ENCODE assay signal across 10 cellular contexts in genomic region chr14:22650960-22651521, GRCh38. TPM values are rescaled to one million over a fixed set of nuclear protein-coding genes. Genes with fewer than 3 reads are reported as not detected.
DNase-seq lines count a peak whose midpoint lies in the region; ATAC-seq, FAIRE-seq and TF ChIP-seq lines count a peak whose summit lies in the region.
"Had no signal": no experiment of that assay in that cellular context is flagged by ENCODE, and none has a peak within 500 bp of the region (broad histone marks: within the 10 kb centered on the region; RNA-seq: fewer than 3 reads in every experiment).

No MANE protein-coding gene starts in this region.

- no peak overlapping the region for H2AFZ ChIP-seq in MM.1S (ENCODE audit: low read length)

- DNase-seq in MM.1S (peak; percentile 23), coronary artery (ENCODE audit: low spot score) (peak; percentile 8), anterior cingulate cortex (lab: John Stamatoyannopoulos, UW) (no peak), pancreas (no peak), NCI-H69 (lab: John Stamatoyannopoulos, UW) (no peak)
- DNase-seq: Calu3 had no signal

- H3K36me3 ChIP-seq in BLaER1 treated with 17β-estradiol and CSF1 and Interleukin-3, amounts not matched to agents 10 nM and 100 nM, result no peaks in the 10 kb centered on the region
- H3K36me3 ChIP-seq in MM.1S (replicated peaks; ENCODE audit: insufficient read depth, low read length), result no peaks in the 10 kb centered on the region
- no peaks in the 10 kb centered on the region for H3K36me3 ChIP-seq in pancreas
- H3K36me3 ChIP-seq: neutrophil had no signal

- FAIRE-seq in pancreas (lab: Jason Lieb, UNC), result no peak

- H3K27ac ChIP-seq in BLaER1 treated with 17β-estradiol and CSF1 and Interleukin-3, amounts not matched to agents 10 nM and 100 nM, result no peak overlapping the region
- H3K27ac ChIP-seq in MM.1S (ENCODE audit: low read length) (0 out of 2 replicates have a peak overlapping the region, but pooled peaks have one; percentile 6), coronary artery (no peak overlapping the region), pancreas (no peak overlapping the region)
- H3K27ac ChIP-seq: neutrophil had no signal

- H3K4me1 ChIP-seq in BLaER1 treated with 17β-estradiol and CSF1 and Interleukin-3, amounts not matched to agents 10 nM and 100 nM, result peaks cover 4 to 14% (median 12%) of the 10 kb centered on the region in 10 experiments; a peak in 12 of 20 replicates
- H3K4me1 ChIP-seq in MM.1S (ENCODE audit: low read length) (peaks cover 12% of the 10 kb centered on the region; the same call in 1 of the 2 replicates), pancreas (no peaks in the 10 kb centered on the region)

- no peak overlapping the region for H3K4me3 ChIP-seq in BLaER1 treated with 17β-estradiol and CSF1 and Interleukin-3, amounts not matched to agents 10 nM and 100 nM
- H3K4me3 ChIP-seq in MM.1S (ENCODE audit: low read length) (no peak overlapping the region), coronary artery (no peak overlapping the region), pancreas (no peak overlapping the region)

- peak; percentile 60 for TF ChIP-seq POLR2A in GM18951 (IDR thresholded peaks at IDR 0.05; ENCODE audit: extremely low read depth, insufficient read depth, insufficient read length)

- peak overlapping the region in 6 of 11 experiments; percentile 1 to 25 (median 12); a peak in 6 of 22 replicates for H3K4me2 ChIP-seq in BLaER1 treated with 17β-estradiol and CSF1 and Interleukin-3, amounts not matched to agents 10 nM and 100 nM
- no peak overlapping the region for H3K4me2 ChIP-seq in MM.1S (ENCODE audit: low read depth, low read length)

- 52 to 75% methylated on average over 3 of the region's 3 CpGs for WGBS in pancreas, 2 donors

- no peaks in the 10 kb centered on the region for H3K9me3 ChIP-seq in BLaER1 treated with 17β-estradiol and CSF1 and Interleukin-3, amounts not matched to agents 10 nM and 100 nM (replicated peaks in 1 of 11)
- H3K9me3 ChIP-seq in MM.1S (replicated peaks; ENCODE audit: insufficient read depth, low read length) (no peaks in the 10 kb centered on the region), pancreas (no peaks in the 10 kb centered on the region)
- H3K9me3 ChIP-seq: neutrophil had no signal

- no peaks in the 10 kb centered on the region for H3K27me3 ChIP-seq in BLaER1 treated with 17β-estradiol and CSF1 and Interleukin-3, amounts not matched to agents 10 nM and 100 nM
- H3K27me3 ChIP-seq in MM.1S (replicated peaks; ENCODE audit: insufficient read depth, low read length), result no peaks in the 10 kb centered on the region
- no peaks in the 10 kb centered on the region for H3K27me3 ChIP-seq in pancreas
- H3K27me3 ChIP-seq: neutrophil had no signal

- ATAC-seq in HG02642 (IDR thresholded peaks at IDR 0.05; ENCODE audit: poor library complexity, unreplicated experiment), result no peak
- ATAC-seq in pancreas, result no peak

- H3K9me2 ChIP-seq in MM.1S (replicated peaks; ENCODE audit: insufficient read depth, low read length), result no peaks in the 10 kb centered on the region

- H3K9ac ChIP-seq in BLaER1 treated with 17β-estradiol and CSF1 and Interleukin-3, amounts not matched to agents 10 nM and 100 nM, result no peak overlapping the region
- H3K9ac ChIP-seq in MM.1S (ENCODE audit: low read length), result no peak overlapping the region

- in situ Hi-C loops in GM18951 (cut with MboI; ENCODE audit: low sequenced_read_pairs, unreplicated experiment), result loop anchor here (5.0 to 10.0 kb wide), 2 partner anchors 79 to 194 kb away; no protein-coding TSS in a partner anchor

- H3F3A ChIP-seq in MM.1S (ENCODE audit: insufficient read depth, low read length), result no peaks in the 10 kb centered on the region

- intact Hi-C loops in pancreas (cut with DNase I), result loop anchor here in 2 of 3 donors (10.0 kb wide), 3 partner anchors 46 to 204 kb away; no protein-coding TSS in a partner anchor

- no peaks in the 10 kb centered on the region for H3K79me2 ChIP-seq in MM.1S (ENCODE audit: low read length)

- no peaks in the 10 kb centered on the region for H4K20me1 ChIP-seq in BLaER1 treated with 17β-estradiol and CSF1 and Interleukin-3, amounts not matched to agents 10 nM and 100 nM
- no peaks in the 10 kb centered on the region for H4K20me1 ChIP-seq in MM.1S (ENCODE audit: insufficient read depth, low read length)

- TF ChIP-seq CTCF in MM.1S (IDR thresholded peaks at IDR 0.05; ENCODE audit: low read length) (no peak), coronary artery (IDR thresholded peaks at IDR 0.05) (no peak), pancreas (IDR thresholded peaks at IDR 0.05) (no peak)

RNA-seq across cellular contexts. Expression of gene OR6J1, which starts 6.9 kb away (rescaled TPM):
- under 1 TPM in 1 of 6 donors, not detected in 5; 0.03 TPM for total RNA-seq in pancreas
- under 1 TPM in 1 of 2 donors, not detected in 1; 0.05 TPM for polyA plus RNA-seq in pancreas
- total RNA-seq: Calu3 had no signal

RNA-seq across cellular contexts. Expression of gene ABHD4, which starts 52.9 kb away (rescaled TPM):
- total RNA-seq in pancreas, result 10 to 100 TPM in 3 of 6 donors, 1 to 10 TPM in 3; 7.6 to 25.9 (median 11.8) TPM
- polyA plus RNA-seq in pancreas, result 10 to 100 TPM in 1 of 2 donors, 1 to 10 TPM in 1; 8.2 to 14.7 TPM

Comparison
In these comparisons a context has a peak if more than half of its experiments do, and no peak if none do; other contexts are left out.
1. DNase-seq: peak in MM.1S (single experiment) and coronary artery (single experiment); none in anterior cingulate cortex (0 of 58), pancreas (0 of 6) and NCI-H69 (single experiment).